In genomic region chr14:61889914-61890351, GRCh38 we compare ENCODE assay signal across 8 cellular contexts.
A peak's percentile ranks its signal among the peaks of the same experiment; 100 is the strongest.
DNase-seq lines count a peak whose midpoint lies in the region; ATAC-seq and TF ChIP-seq lines count a peak whose summit lies in the region.

No MANE protein-coding gene starts in this region.

- peak overlapping the region; percentile 86 for H2AFZ ChIP-seq in OCI-LY3 (ENCODE audit: low read depth, low read length)

- no peaks in the 10 kb centered on the region for H3K79me2 ChIP-seq in OCI-LY3 (ENCODE audit: low read length)

- peak overlapping the region; percentile 67 for H3K4me3 ChIP-seq in OCI-LY3 (ENCODE audit: low read length)

- peak overlapping the region; percentile 63; the same call in 1 of the 2 replicates for H3K9ac ChIP-seq in OCI-LY3 (ENCODE audit: low read length)

- no peak for TF ChIP-seq CTCF in OCI-LY3 (IDR thresholded peaks at IDR 0.05; ENCODE audit: low read depth, low read length)

- H3K9me3 ChIP-seq in OCI-LY3 (ENCODE audit: insufficient read depth, low read length), result no peaks in the 10 kb centered on the region

- 0 out of 2 replicates have a peak, but pooled peaks cover 17% of the 10 kb centered on the region for H3K27me3 ChIP-seq in OCI-LY3 (ENCODE audit: low read depth, low read length)

- H4K20me1 ChIP-seq in OCI-LY3 (ENCODE audit: insufficient read depth, low read length), result no peaks in the 10 kb centered on the region

- H3K36me3 ChIP-seq in OCI-LY3 (replicated peaks; ENCODE audit: low read depth, low read length), result peaks cover 3% of the 10 kb centered on the region

- H3K4me1 ChIP-seq in OCI-LY3 (ENCODE audit: low read length), result peaks cover 33% of the 10 kb centered on the region

- peak overlapping the region; percentile 79 for H3K4me2 ChIP-seq in OCI-LY3 (ENCODE audit: low read length)

- H3K27ac ChIP-seq in OCI-LY3 (ENCODE audit: low read length), result peak overlapping the region; percentile 76

- DNase-seq in left colon, result no peak
- no peak for DNase-seq in COR-L47 (lab: John Stamatoyannopoulos, UW)
- DNase-seq in HCEC 1CT, result no peak
- no peak for DNase-seq in AG08395 (ENCODE audit: low spot score)
- DNase-seq in hippocampal formation (lab: John Stamatoyannopoulos, UW), result no peak

- intact Hi-C loops in left colon (cut with DNase I, micrococcal nuclease), result no loop called here

- ATAC-seq in GM18517 (IDR thresholded peaks at IDR 0.05; ENCODE audit: unreplicated experiment), result peak; percentile 99
- peak; percentile 97 for ATAC-seq in HG02759 (IDR thresholded peaks at IDR 0.05; ENCODE audit: unreplicated experiment)
- ATAC-seq in left colon, result peak; percentile 43

Comparison
In these comparisons a context has a peak if more than half of its experiments do, and no peak if none do; other contexts are left out.
1. ATAC-seq: peak in every context shown above with its lines; median percentile 99 in GM18517; 97 in HG02759; 43 in left colon.